1 cellular context compared by ENCODE assay signal in the genomic region with DNA sequence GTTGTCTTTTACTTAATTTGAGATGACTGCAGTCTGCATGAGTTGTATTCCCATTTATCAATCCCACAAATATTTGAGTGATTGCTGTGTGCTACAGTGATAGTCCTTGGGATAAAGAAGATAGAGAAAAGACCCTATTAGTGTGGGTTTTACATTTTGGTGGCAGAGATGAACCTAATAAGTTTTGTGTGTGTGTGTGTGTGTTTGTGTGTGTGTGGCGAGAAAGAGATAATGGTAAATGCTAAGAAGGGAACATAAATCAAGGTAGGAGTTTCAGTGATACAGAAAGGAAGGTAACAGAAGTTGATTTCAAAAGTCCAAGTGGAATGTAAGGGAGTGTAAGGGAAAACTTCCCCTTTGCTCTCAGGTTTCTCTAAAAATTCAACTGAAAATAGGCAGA.
TF ChIP-seq lines count a peak whose summit lies in the region.

No MANE protein-coding gene starts in this region.

TF ChIP-seq in K562, 482 proteins besides CTCF, POLR2A, EP300 and RAD21:
- TF ChIP-seq LARP7 (IDR thresholded peaks at IDR 0.05) (no peak), SUPT5H (IDR thresholded peaks at IDR 0.05) (0 out of 2 replicates have a peak, but pooled peaks have one; percentile 54), POLR2H (tag; IDR thresholded peaks at IDR 0.05; ENCODE audit: low read depth) (peak; percentile 28; the same call in 1 of the 2 replicates), ZNF23 (CRISPR knock-in tag; IDR thresholded peaks at IDR 0.05) (no peak), NCOR1 (IDR thresholded peaks at IDR 0.05) (no peak), TAF1 (IDR thresholded peaks at IDR 0.05; ENCODE audit: control insufficient read depth, extremely low read depth, insufficient read depth, low read length, severe bottlenecking) (no peak), POLR2B (IDR thresholded peaks at IDR 0.05; ENCODE audit: low read depth, partially characterized antibody) (peak; percentile 70), YY1 (IDR thresholded peaks at IDR 0.05; ENCODE audit: borderline replicate concordance in 1 of 3, control insufficient read depth in 1 of 3, extremely low read depth in 1 of 3, insufficient read depth in 3 of 3, insufficient read length in 1 of 3, insufficient replicate concordance in 2 of 3, low read depth in 1 of 3, low read length in 2 of 3) (no peak), SIX5 (IDR thresholded peaks at IDR 0.05; ENCODE audit: borderline replicate concordance in 1 of 2, insufficient read depth in 1 of 2, low read depth in 1 of 2, low read length in 2 of 2) (no peak), KDM4B (IDR thresholded peaks at IDR 0.05; ENCODE audit: borderline replicate concordance in 2 of 2, low read depth in 1 of 2) (no peak), ZNF75A (CRISPR knock-in tag; IDR thresholded peaks at IDR 0.05) (no peak), TCF7 (IDR thresholded peaks at IDR 0.05; ENCODE audit: borderline replicate concordance) (no peak), ELF4 (CRISPR knock-in tag; IDR thresholded peaks at IDR 0.05) (0 out of 2 replicates have a peak, but pooled peaks have one; percentile 21), FIP1L1 (IDR thresholded peaks at IDR 0.05; ENCODE audit: low read depth, low read length, poor library complexity, severe bottlenecking) (no peak), SMARCB1 (IDR thresholded peaks at IDR 0.05; ENCODE audit: insufficient read length, low read depth) (no peak), RBM15 (IDR thresholded peaks at IDR 0.05; ENCODE audit: insufficient read depth, low read length) (no peak), ZNF224 (CRISPR knock-in tag; IDR thresholded peaks at IDR 0.05) (no peak)
- TF ChIP-seq, protein P1, sequence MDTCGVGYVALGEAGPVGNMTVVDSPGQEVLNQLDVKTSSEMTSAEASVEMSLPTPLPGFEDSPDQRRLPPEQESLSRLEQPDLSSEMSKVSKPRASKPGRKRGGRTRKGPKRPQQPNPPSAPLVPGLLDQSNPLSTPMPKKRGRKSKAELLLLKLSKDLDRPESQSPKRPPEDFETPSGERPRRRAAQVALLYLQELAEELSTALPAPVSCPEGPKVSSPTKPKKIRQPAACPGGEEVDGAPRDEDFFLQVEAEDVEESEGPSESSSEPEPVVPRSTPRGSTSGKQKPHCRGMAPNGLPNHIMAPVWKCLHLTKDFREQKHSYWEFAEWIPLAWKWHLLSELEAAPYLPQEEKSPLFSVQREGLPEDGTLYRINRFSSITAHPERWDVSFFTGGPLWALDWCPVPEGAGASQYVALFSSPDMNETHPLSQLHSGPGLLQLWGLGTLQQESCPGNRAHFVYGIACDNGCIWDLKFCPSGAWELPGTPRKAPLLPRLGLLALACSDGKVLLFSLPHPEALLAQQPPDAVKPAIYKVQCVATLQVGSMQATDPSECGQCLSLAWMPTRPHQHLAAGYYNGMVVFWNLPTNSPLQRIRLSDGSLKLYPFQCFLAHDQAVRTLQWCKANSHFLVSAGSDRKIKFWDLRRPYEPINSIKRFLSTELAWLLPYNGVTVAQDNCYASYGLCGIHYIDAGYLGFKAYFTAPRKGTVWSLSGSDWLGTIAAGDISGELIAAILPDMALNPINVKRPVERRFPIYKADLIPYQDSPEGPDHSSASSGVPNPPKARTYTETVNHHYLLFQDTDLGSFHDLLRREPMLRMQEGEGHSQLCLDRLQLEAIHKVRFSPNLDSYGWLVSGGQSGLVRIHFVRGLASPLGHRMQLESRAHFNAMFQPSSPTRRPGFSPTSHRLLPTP (IDR thresholded peaks at IDR 0.05; ENCODE audit: borderline replicate concordance, extremely low read depth, insufficient read length) = no peak
- TF ChIP-seq, protein P2, sequence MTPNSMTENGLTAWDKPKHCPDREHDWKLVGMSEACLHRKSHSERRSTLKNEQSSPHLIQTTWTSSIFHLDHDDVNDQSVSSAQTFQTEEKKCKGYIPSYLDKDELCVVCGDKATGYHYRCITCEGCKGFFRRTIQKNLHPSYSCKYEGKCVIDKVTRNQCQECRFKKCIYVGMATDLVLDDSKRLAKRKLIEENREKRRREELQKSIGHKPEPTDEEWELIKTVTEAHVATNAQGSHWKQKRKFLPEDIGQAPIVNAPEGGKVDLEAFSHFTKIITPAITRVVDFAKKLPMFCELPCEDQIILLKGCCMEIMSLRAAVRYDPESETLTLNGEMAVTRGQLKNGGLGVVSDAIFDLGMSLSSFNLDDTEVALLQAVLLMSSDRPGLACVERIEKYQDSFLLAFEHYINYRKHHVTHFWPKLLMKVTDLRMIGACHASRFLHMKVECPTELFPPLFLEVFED (CRISPR knock-in tag; conservative IDR thresholded peaks at IDR 0.05) = no peak
- TF ChIP-seq, protein P3, sequence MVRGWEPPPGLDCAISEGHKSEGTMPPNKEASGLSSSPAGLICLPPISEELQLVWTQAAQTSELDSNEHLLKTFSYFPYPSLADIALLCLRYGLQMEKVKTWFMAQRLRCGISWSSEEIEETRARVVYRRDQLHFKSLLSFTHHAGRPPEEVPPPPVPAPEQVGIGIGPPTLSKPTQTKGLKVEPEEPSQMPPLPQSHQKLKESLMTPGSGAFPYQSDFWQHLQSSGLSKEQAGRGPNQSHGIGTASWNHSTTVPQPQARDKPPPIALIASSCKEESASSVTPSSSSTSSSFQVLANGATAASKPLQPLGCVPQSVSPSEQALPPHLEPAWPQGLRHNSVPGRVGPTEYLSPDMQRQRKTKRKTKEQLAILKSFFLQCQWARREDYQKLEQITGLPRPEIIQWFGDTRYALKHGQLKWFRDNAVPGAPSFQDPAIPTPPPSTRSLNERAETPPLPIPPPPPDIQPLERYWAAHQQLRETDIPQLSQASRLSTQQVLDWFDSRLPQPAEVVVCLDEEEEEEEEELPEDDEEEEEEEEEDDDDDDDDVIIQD (CRISPR knock-in tag; IDR thresholded peaks at IDR 0.05) = no peak
- TF ChIP-seq, protein P4, sequence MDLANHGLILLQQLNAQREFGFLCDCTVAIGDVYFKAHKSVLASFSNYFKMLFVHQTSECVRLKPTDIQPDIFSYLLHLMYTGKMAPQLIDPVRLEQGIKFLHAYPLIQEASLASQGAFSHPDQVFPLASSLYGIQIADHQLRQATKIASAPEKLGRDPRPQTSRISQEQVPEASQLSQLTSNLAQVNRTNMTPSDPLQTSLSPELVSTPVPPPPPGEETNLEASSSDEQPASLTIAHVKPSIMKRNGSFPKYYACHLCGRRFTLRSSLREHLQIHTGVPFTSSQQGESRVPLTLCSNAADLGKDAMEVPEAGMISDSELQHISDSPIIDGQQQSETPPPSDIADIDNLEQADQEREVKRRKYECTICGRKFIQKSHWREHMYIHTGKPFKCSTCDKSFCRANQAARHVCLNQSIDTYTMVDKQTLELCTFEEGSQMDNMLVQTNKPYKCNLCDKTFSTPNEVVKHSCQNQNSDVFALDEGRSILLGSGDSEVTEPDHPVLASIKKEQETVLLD (IDR thresholded peaks at IDR 0.05) = no peak
- TF ChIP-seq, protein P5, sequence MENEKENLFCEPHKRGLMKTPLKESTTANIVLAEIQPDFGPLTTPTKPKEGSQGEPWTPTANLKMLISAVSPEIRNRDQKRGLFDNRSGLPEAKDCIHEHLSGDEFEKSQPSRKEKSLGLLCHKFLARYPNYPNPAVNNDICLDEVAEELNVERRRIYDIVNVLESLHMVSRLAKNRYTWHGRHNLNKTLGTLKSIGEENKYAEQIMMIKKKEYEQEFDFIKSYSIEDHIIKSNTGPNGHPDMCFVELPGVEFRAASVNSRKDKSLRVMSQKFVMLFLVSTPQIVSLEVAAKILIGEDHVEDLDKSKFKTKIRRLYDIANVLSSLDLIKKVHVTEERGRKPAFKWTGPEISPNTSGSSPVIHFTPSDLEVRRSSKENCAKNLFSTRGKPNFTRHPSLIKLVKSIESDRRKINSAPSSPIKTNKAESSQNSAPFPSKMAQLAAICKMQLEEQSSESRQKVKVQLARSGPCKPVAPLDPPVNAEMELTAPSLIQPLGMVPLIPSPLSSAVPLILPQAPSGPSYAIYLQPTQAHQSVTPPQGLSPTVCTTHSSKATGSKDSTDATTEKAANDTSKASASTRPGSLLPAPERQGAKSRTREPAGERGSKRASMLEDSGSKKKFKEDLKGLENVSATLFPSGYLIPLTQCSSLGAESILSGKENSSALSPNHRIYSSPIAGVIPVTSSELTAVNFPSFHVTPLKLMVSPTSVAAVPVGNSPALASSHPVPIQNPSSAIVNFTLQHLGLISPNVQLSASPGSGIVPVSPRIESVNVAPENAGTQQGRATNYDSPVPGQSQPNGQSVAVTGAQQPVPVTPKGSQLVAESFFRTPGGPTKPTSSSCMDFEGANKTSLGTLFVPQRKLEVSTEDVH (IDR thresholded peaks at IDR 0.05; ENCODE audit: low read depth, partially characterized antibody) = peak; percentile 47
- TF ChIP-seq, protein P6, sequence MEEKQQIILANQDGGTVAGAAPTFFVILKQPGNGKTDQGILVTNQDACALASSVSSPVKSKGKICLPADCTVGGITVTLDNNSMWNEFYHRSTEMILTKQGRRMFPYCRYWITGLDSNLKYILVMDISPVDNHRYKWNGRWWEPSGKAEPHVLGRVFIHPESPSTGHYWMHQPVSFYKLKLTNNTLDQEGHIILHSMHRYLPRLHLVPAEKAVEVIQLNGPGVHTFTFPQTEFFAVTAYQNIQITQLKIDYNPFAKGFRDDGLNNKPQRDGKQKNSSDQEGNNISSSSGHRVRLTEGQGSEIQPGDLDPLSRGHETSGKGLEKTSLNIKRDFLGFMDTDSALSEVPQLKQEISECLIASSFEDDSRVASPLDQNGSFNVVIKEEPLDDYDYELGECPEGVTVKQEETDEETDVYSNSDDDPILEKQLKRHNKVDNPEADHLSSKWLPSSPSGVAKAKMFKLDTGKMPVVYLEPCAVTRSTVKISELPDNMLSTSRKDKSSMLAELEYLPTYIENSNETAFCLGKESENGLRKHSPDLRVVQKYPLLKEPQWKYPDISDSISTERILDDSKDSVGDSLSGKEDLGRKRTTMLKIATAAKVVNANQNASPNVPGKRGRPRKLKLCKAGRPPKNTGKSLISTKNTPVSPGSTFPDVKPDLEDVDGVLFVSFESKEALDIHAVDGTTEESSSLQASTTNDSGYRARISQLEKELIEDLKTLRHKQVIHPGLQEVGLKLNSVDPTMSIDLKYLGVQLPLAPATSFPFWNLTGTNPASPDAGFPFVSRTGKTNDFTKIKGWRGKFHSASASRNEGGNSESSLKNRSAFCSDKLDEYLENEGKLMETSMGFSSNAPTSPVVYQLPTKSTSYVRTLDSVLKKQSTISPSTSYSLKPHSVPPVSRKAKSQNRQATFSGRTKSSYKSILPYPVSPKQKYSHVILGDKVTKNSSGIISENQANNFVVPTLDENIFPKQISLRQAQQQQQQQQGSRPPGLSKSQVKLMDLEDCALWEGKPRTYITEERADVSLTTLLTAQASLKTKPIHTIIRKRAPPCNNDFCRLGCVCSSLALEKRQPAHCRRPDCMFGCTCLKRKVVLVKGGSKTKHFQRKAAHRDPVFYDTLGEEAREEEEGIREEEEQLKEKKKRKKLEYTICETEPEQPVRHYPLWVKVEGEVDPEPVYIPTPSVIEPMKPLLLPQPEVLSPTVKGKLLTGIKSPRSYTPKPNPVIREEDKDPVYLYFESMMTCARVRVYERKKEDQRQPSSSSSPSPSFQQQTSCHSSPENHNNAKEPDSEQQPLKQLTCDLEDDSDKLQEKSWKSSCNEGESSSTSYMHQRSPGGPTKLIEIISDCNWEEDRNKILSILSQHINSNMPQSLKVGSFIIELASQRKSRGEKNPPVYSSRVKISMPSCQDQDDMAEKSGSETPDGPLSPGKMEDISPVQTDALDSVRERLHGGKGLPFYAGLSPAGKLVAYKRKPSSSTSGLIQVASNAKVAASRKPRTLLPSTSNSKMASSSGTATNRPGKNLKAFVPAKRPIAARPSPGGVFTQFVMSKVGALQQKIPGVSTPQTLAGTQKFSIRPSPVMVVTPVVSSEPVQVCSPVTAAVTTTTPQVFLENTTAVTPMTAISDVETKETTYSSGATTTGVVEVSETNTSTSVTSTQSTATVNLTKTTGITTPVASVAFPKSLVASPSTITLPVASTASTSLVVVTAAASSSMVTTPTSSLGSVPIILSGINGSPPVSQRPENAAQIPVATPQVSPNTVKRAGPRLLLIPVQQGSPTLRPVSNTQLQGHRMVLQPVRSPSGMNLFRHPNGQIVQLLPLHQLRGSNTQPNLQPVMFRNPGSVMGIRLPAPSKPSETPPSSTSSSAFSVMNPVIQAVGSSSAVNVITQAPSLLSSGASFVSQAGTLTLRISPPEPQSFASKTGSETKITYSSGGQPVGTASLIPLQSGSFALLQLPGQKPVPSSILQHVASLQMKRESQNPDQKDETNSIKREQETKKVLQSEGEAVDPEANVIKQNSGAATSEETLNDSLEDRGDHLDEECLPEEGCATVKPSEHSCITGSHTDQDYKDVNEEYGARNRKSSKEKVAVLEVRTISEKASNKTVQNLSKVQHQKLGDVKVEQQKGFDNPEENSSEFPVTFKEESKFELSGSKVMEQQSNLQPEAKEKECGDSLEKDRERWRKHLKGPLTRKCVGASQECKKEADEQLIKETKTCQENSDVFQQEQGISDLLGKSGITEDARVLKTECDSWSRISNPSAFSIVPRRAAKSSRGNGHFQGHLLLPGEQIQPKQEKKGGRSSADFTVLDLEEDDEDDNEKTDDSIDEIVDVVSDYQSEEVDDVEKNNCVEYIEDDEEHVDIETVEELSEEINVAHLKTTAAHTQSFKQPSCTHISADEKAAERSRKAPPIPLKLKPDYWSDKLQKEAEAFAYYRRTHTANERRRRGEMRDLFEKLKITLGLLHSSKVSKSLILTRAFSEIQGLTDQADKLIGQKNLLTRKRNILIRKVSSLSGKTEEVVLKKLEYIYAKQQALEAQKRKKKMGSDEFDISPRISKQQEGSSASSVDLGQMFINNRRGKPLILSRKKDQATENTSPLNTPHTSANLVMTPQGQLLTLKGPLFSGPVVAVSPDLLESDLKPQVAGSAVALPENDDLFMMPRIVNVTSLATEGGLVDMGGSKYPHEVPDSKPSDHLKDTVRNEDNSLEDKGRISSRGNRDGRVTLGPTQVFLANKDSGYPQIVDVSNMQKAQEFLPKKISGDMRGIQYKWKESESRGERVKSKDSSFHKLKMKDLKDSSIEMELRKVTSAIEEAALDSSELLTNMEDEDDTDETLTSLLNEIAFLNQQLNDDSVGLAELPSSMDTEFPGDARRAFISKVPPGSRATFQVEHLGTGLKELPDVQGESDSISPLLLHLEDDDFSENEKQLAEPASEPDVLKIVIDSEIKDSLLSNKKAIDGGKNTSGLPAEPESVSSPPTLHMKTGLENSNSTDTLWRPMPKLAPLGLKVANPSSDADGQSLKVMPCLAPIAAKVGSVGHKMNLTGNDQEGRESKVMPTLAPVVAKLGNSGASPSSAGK (IDR thresholded peaks at IDR 0.05) = no peak
- TF ChIP-seq, protein P7, sequence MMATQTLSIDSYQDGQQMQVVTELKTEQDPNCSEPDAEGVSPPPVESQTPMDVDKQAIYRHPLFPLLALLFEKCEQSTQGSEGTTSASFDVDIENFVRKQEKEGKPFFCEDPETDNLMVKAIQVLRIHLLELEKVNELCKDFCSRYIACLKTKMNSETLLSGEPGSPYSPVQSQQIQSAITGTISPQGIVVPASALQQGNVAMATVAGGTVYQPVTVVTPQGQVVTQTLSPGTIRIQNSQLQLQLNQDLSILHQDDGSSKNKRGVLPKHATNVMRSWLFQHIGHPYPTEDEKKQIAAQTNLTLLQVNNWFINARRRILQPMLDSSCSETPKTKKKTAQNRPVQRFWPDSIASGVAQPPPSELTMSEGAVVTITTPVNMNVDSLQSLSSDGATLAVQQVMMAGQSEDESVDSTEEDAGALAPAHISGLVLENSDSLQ (IDR thresholded peaks at IDR 0.05) = no peak
- TF ChIP-seq, protein P8, sequence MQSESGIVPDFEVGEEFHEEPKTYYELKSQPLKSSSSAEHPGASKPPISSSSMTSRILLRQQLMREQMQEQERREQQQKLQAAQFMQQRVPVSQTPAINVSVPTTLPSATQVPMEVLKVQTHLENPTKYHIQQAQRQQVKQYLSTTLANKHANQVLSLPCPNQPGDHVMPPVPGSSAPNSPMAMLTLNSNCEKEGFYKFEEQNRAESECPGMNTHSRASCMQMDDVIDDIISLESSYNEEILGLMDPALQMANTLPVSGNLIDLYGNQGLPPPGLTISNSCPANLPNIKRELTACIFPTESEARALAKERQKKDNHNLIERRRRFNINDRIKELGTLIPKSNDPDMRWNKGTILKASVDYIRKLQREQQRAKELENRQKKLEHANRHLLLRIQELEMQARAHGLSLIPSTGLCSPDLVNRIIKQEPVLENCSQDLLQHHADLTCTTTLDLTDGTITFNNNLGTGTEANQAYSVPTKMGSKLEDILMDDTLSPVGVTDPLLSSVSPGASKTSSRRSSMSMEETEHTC (IDR thresholded peaks at IDR 0.05) = no peak
TF ChIP-seq in K562: peak in this region for 5.
